17 cellular contexts compared by ENCODE assay signal in genomic region chr3:197592361-197593045, GRCh38. TPM values are rescaled to one million over a fixed set of nuclear protein-coding genes. Genes with fewer than 3 reads are reported as not detected.
DNase-seq lines count a peak whose midpoint lies in the region; ATAC-seq and TF ChIP-seq lines count a peak whose summit lies in the region.
"Had no signal": no experiment of that assay in that cellular context is flagged by ENCODE, and none has a peak within 500 bp of the region (broad histone marks: within the 10 kb centered on the region; RNA-seq: fewer than 3 reads in every experiment).

No MANE protein-coding gene starts in this region.

- intact Hi-C loops in vagina (cut with DNase I) = no loop called here

- peak overlapping the region; percentile 64 for H3K27ac ChIP-seq in SK-N-MC
- no peak overlapping the region for H3K27ac ChIP-seq in vagina
- H3K27ac ChIP-seq: 22Rv1, ascending aorta, stomach had no signal

- H3K36me3 ChIP-seq in SK-N-MC (ENCODE audit: insufficient read depth, low read length) = no peaks in the 10 kb centered on the region
- no peaks in the 10 kb centered on the region for H3K36me3 ChIP-seq in vagina
- H3K36me3 ChIP-seq: stomach had no signal

- H3K4me1 ChIP-seq in vagina = no peaks in the 10 kb centered on the region
- H3K4me1 ChIP-seq: ascending aorta had no signal

- no peaks in the 10 kb centered on the region for H3K27me3 ChIP-seq in vagina
- H3K27me3 ChIP-seq: ascending aorta, stomach had no signal

- H3K36me3 Mint-ChIP-seq in activated T-cell treated with anti-CD3 and anti-CD28 coated beads, Interleukin-2, amount 50 U/mL, for 72 hours (ENCODE audit: insufficient read depth in 2 of 2) = no peaks in the 10 kb centered on the region
- H3K36me3 Mint-ChIP-seq in osteocyte (ENCODE audit: unreplicated experiment) = no peaks in the 10 kb centered on the region

- ATAC-seq in activated T-cell treated with anti-CD3 and anti-CD28 coated beads, Interleukin-2, amount 50 U/mL, for 72 hours (replicated peaks in 1 of 2) = peak; percentile 57 to 75
- no peak for ATAC-seq in GM18502 (IDR thresholded peaks at IDR 0.05; ENCODE audit: poor library complexity, unreplicated experiment)
- no peak for ATAC-seq in GM18873 (IDR thresholded peaks at IDR 0.05; ENCODE audit: low FRiP score, unreplicated experiment)
- ATAC-seq: SK-N-SH treated with all-trans-retinoic acid at 6 μM for 48 hours had no signal

- TF ChIP-seq CTCF in osteocyte (IDR thresholded peaks at IDR 0.05) = no peak
- TF ChIP-seq CTCF in vagina (IDR thresholded peaks at IDR 0.05) = no peak

- peaks cover 22% of the 10 kb centered on the region for H3K4me1 Mint-ChIP-seq in activated T-cell treated with anti-CD3 and anti-CD28 coated beads, Interleukin-2, amount 50 U/mL, for 72 hours (ENCODE audit: low read depth)
- H3K4me1 Mint-ChIP-seq in osteocyte (ENCODE audit: unreplicated experiment) = no peaks in the 10 kb centered on the region

- TF ChIP-seq POLR2A in vagina (IDR thresholded peaks at IDR 0.05) = no peak

- DNase-seq in NCI-H82 (lab: John Stamatoyannopoulos, UW) (peak; percentile 57), NCI-H82 treated with DMSO at 0.1 percent for 48 hours (lab: John Stamatoyannopoulos, UW; ENCODE audit: unreplicated experiment) (no peak), SK-N-MC (ENCODE audit: low read depth, low spot score) (no peak), osteocyte (ENCODE audit: extremely low spot score, unreplicated experiment) (peak; percentile 46), vagina (ENCODE audit: extremely low spot score in 2 of 2) (no peak)
- peak in 1 of 2 donors; percentile 26 for DNase-seq in activated T-cell treated with anti-CD3 and anti-CD28 coated beads, Interleukin-2, amount 50 U/mL, for 72 hours
- DNase-seq: COR-L47, GDM1, NCI-H1105, retina, stomach had no signal

- H3K9me3 ChIP-seq in SK-N-MC (ENCODE audit: low read depth, low read length) (no peaks in the 10 kb centered on the region), vagina (no peaks in the 10 kb centered on the region)
- H3K9me3 ChIP-seq: ascending aorta, stomach had no signal

- peak overlapping the region; percentile 60 to 67 for H3K4me3 Mint-ChIP-seq in activated T-cell treated with anti-CD3 and anti-CD28 coated beads, Interleukin-2, amount 50 U/mL, for 72 hours
- H3K4me3 Mint-ChIP-seq in osteocyte (ENCODE audit: unreplicated experiment) = no peak overlapping the region
- H3K4me3 Mint-ChIP-seq: dendritic cell treated with granulocyte-macrophage colony-stimulating factor and Interleukin-4, amounts not matched to agents 40 ng/mL and 50 ng/mL, for 4 days had no signal

- H3K9me3 Mint-ChIP-seq in activated T-cell treated with anti-CD3 and anti-CD28 coated beads, Interleukin-2, amount 50 U/mL, for 72 hours = no peaks in the 10 kb centered on the region
- no peaks in the 10 kb centered on the region for H3K9me3 Mint-ChIP-seq in osteocyte (ENCODE audit: unreplicated experiment)
- H3K9me3 Mint-ChIP-seq: dendritic cell treated with granulocyte-macrophage colony-stimulating factor and Interleukin-4, amounts not matched to agents 40 ng/mL and 50 ng/mL, for 4 days had no signal

- H3K27ac Mint-ChIP-seq in activated T-cell treated with anti-CD3 and anti-CD28 coated beads, Interleukin-2, amount 50 U/mL, for 72 hours = peak overlapping the region; percentile 82
- H3K27ac Mint-ChIP-seq in osteocyte (ENCODE audit: unreplicated experiment) = no peak overlapping the region
- H3K27ac Mint-ChIP-seq: dendritic cell treated with granulocyte-macrophage colony-stimulating factor and Interleukin-4, amounts not matched to agents 40 ng/mL and 50 ng/mL, for 4 days had no signal

- peak overlapping the region; percentile 43 for H3K9ac ChIP-seq in SK-N-MC (ENCODE audit: insufficient read length)

- no peaks in the 10 kb centered on the region for H3K27me3 Mint-ChIP-seq in activated T-cell treated with anti-CD3 and anti-CD28 coated beads, Interleukin-2, amount 50 U/mL, for 72 hours (ENCODE audit: low read depth)
- no peaks in the 10 kb centered on the region for H3K27me3 Mint-ChIP-seq in osteocyte (ENCODE audit: unreplicated experiment)

- no peak overlapping the region for H3K4me3 ChIP-seq in SK-N-MC
- no peak overlapping the region for H3K4me3 ChIP-seq in vagina
- H3K4me3 ChIP-seq: ascending aorta, stomach had no signal

RNA-seq across cellular contexts. Expression of gene BDH1, which starts 36.7 kb away (rescaled TPM):
- 10 to 100 TPM; 76.9 to 92.5 TPM for total RNA-seq in activated T-cell treated with anti-CD3 and anti-CD28 coated beads, Interleukin-2, amount 50 U/mL, for 72 hours
- 9.8 and 12.1 TPM in 2 replicates for total RNA-seq in osteocyte
- 30.2 TPM for total RNA-seq in vagina
- total RNA-seq: ascending aorta had no signal

Comparison
In these comparisons a context has a peak if more than half of its experiments do, and no peak if none do; other contexts are left out.
1. DNase-seq: peak in NCI-H82 (single experiment) and osteocyte (single experiment); none in NCI-H82 treated with DMSO at 0.1 percent for 48 hours (single experiment), SK-N-MC (single experiment) and vagina (0 of 2).
2. ATAC-seq: peak in activated T-cell treated with anti-CD3 and anti-CD28 coated beads, Interleukin-2, amount 50 U/mL, for 72 hours (2 of 2); none in GM18502 (single experiment) and GM18873 (single experiment).